ENCODE assay signal across 8 cellular contexts in genomic region chr12:64609543-64610091, GRCh38. TPM values are rescaled to one million over a fixed set of nuclear protein-coding genes. Genes with fewer than 3 reads are reported as not detected.
A peak's percentile ranks its signal among the peaks of the same experiment; 100 is the strongest.
DNase-seq lines count a peak whose midpoint lies in the region; ATAC-seq and TF ChIP-seq lines count a peak whose summit lies in the region.

No MANE protein-coding gene starts in this region.

- H3K9me3 Mint-ChIP-seq in CD8-positive, alpha-beta memory T cell, result no peaks in the 10 kb centered on the region
- H3K9me3 Mint-ChIP-seq in activated CD4-positive, alpha-beta T cell treated with anti-CD3 and anti-CD28 coated beads, Interleukin-2, amount 10 ng/mL, durations not matched to agents 7 days and 5 days, result no peaks in the 10 kb centered on the region

- H3K27ac ChIP-seq in CD8-positive, alpha-beta memory T cell (ENCODE audit: low read depth, low read length), result peak overlapping the region; percentile 52

- no peaks in the 10 kb centered on the region for H3K36me3 ChIP-seq in CD8-positive, alpha-beta memory T cell (ENCODE audit: insufficient read depth, low read length)

- POLR2A ChIA-PET in CD8-positive, alpha-beta memory T cell (lab: Charles Lee), result interaction anchor here (0.6 to 4.4 kb wide), 7 partner anchors 59 to 88 kb away, joined by 3 to 25 read pairs (median 7); no protein-coding TSS in a partner anchor
- POLR2A ChIA-PET in activated CD4-positive, alpha-beta T cell treated with anti-CD3 and anti-CD28 coated beads, Interleukin-2, amount 10 ng/mL, durations not matched to agents 7 days and 5 days (lab: Charles Lee), result interaction anchor here (0.6 to 0.7 kb wide), 2 partner anchors 56 to 577 kb away, joined by 3 to 4 read pairs; no protein-coding TSS in a partner anchor

- peak overlapping the region; percentile 85 to 98 (median 94) for H3K27ac Mint-ChIP-seq in CD8-positive, alpha-beta memory T cell
- H3K27ac Mint-ChIP-seq in activated CD4-positive, alpha-beta T cell treated with anti-CD3 and anti-CD28 coated beads, Interleukin-2, amount 10 ng/mL, durations not matched to agents 7 days and 5 days, result peak overlapping the region; percentile 96

- H3K4me1 Mint-ChIP-seq in CD8-positive, alpha-beta memory T cell, result peaks cover 24 to 47% (median 36%) of the 10 kb centered on the region in 3 donors
- peaks cover 27% of the 10 kb centered on the region for H3K4me1 Mint-ChIP-seq in activated CD4-positive, alpha-beta T cell treated with anti-CD3 and anti-CD28 coated beads, Interleukin-2, amount 10 ng/mL, durations not matched to agents 7 days and 5 days

- DNase-seq in CD8-positive, alpha-beta memory T cell, result peak in 2 of 5 donors; percentile 20 to 49
- peak; percentile 26 for DNase-seq in activated CD4-positive, alpha-beta T cell treated with anti-CD3 and anti-CD28 coated beads, Interleukin-2, amount 10 ng/mL, durations not matched to agents 7 days and 5 days
- DNase-seq in glomerular visceral epithelial cell (ENCODE audit: extremely low spot score) (peak; percentile 17), skeletal muscle cell (ENCODE audit: low read depth) (no peak), GM20000 (ENCODE audit: low spot score) (no peak)

- peak overlapping the region; percentile 76 for H3K4me3 ChIP-seq in CD8-positive, alpha-beta memory T cell (ENCODE audit: low read length)
- peak overlapping the region; percentile 72 for H3K4me3 ChIP-seq in skeletal muscle cell (ENCODE audit: low read depth, low read length)

- CTCF ChIA-PET in CD8-positive, alpha-beta memory T cell (lab: Charles Lee), result interaction anchor here (0.7 to 3.5 kb wide), 15 partner anchors 9 to 88 kb away, joined by 3 to 25 read pairs (median 4); no protein-coding TSS in a partner anchor
- CTCF ChIA-PET in activated CD4-positive, alpha-beta T cell treated with anti-CD3 and anti-CD28 coated beads, Interleukin-2, amount 10 ng/mL, durations not matched to agents 7 days and 5 days (lab: Charles Lee), result interaction anchor here (0.9 to 2.0 kb wide), 4 partner anchors 8 to 89 kb away, joined by 3 to 7 read pairs (median 4); no protein-coding TSS in a partner anchor

- no peak for TF ChIP-seq CTCF in GM20000 (IDR thresholded peaks at IDR 0.05; ENCODE audit: extremely low read depth, missing control alignments)

- ATAC-seq in HG03378 (IDR thresholded peaks at IDR 0.05; ENCODE audit: unreplicated experiment) (peak; percentile 5), HG03442 (IDR thresholded peaks at IDR 0.05; ENCODE audit: unreplicated experiment) (no peak), HG03196 (IDR thresholded peaks at IDR 0.05; ENCODE audit: unreplicated experiment) (no peak)

- no peaks in the 10 kb centered on the region for H3K27me3 ChIP-seq in CD8-positive, alpha-beta memory T cell (ENCODE audit: insufficient read depth, low read length, poor library complexity, severe bottlenecking)

- H3K4me3 Mint-ChIP-seq in CD8-positive, alpha-beta memory T cell, result peak overlapping the region; percentile 88 to 96 (median 90)
- peak overlapping the region; percentile 79 for H3K4me3 Mint-ChIP-seq in activated CD4-positive, alpha-beta T cell treated with anti-CD3 and anti-CD28 coated beads, Interleukin-2, amount 10 ng/mL, durations not matched to agents 7 days and 5 days

- no peaks in the 10 kb centered on the region for H3K27me3 Mint-ChIP-seq in CD8-positive, alpha-beta memory T cell
- no peaks in the 10 kb centered on the region for H3K27me3 Mint-ChIP-seq in activated CD4-positive, alpha-beta T cell treated with anti-CD3 and anti-CD28 coated beads, Interleukin-2, amount 10 ng/mL, durations not matched to agents 7 days and 5 days

- H3K9me3 ChIP-seq in CD8-positive, alpha-beta memory T cell (ENCODE audit: low read length), result no peaks in the 10 kb centered on the region

- H3K4me1 ChIP-seq in CD8-positive, alpha-beta memory T cell (ENCODE audit: insufficient read depth, low read length), result peaks cover 34% of the 10 kb centered on the region

- H3K36me3 Mint-ChIP-seq in CD8-positive, alpha-beta memory T cell, result peaks cover 0 to 38% (median 6%) of the 10 kb centered on the region in 3 donors
- H3K36me3 Mint-ChIP-seq in activated CD4-positive, alpha-beta T cell treated with anti-CD3 and anti-CD28 coated beads, Interleukin-2, amount 10 ng/mL, durations not matched to agents 7 days and 5 days (ENCODE audit: low read depth), result peaks cover 33% of the 10 kb centered on the region

RNA-seq across cellular contexts. Expression of gene RASSF3, which starts 0.7 kb away (rescaled TPM):
- 10 to 100 TPM; 58.2 to 59.2 TPM for total RNA-seq in CD8-positive, alpha-beta memory T cell
- polyA plus RNA-seq in CD8-positive, alpha-beta memory T cell, result 4.0 TPM
- 100 to 1,000 TPM; 114 to 115 TPM for total RNA-seq in activated CD4-positive, alpha-beta T cell treated with anti-CD3 and anti-CD28 coated beads, Interleukin-2, amount 10 ng/mL, durations not matched to agents 7 days and 5 days

Comparison
In these comparisons a context has a peak if more than half of its experiments do, and no peak if none do; other contexts are left out.
1. DNase-seq: peak in activated CD4-positive, alpha-beta T cell treated with anti-CD3 and anti-CD28 coated beads, Interleukin-2, amount 10 ng/mL, durations not matched to agents 7 days and 5 days (single experiment) and glomerular visceral epithelial cell (single experiment); none in skeletal muscle cell (single experiment) and GM20000 (single experiment).